In genomic region chr17:38355256-38355655, GRCh38 we compare ENCODE assay signal across 24 cellular contexts. TPM values are rescaled to one million over a fixed set of nuclear protein-coding genes. Genes with fewer than 3 reads are reported as not detected.
A peak's percentile ranks its signal among the peaks of the same experiment; 100 is the strongest.
DNase-seq lines count a peak whose midpoint lies in the region; ATAC-seq, FAIRE-seq and TF ChIP-seq lines count a peak whose summit lies in the region.
"Had no signal": no experiment of that assay in that cellular context is flagged by ENCODE, and none has a peak within 500 bp of the region (broad histone marks: within the 10 kb centered on the region; RNA-seq: fewer than 3 reads in every experiment).

No MANE protein-coding gene starts in this region.

- TF ChIP-seq RAD21 in K562 (CRISPR knock-in tag; conservative IDR thresholded peaks at IDR 0.05 in 1 of 2, IDR thresholded peaks at IDR 0.05 in 1 of 2) (no peak), neural cell (conservative IDR thresholded peaks at IDR 0.05) (no peak)

- H3K27me3 ChIP-seq in BLaER1 treated with 17β-estradiol and CSF1 and Interleukin-3, amounts not matched to agents 10 nM and 100 nM, result no peaks in the 10 kb centered on the region
- no peaks in the 10 kb centered on the region for H3K27me3 ChIP-seq in K562 (ENCODE audit: control insufficient read depth in 2 of 2, insufficient read depth in 2 of 2, low read length in 2 of 2)
- H3K27me3 ChIP-seq in neural cell (ENCODE audit: insufficient read depth, low read depth, low read length), result no peaks in the 10 kb centered on the region
- H3K27me3 ChIP-seq: testis had no signal

- no peaks in the 10 kb centered on the region for H3F3A ChIP-seq in neural cell (ENCODE audit: insufficient read depth, low read length, poor library complexity, severe bottlenecking)

- DNase-seq in K562 (ENCODE audit: extremely low read depth in 1 of 4, low spot score in 3 of 4) (no peak), erythroblast (lab: John Stamatoyannopoulos, UW) (no peak), SHP77 (lab: John Stamatoyannopoulos, UW) (no peak)
- DNase-seq: activated CD4-positive, alpha-beta T cell treated with anti-CD3 and anti-CD28 coated beads for 48 hours; activated CD8-positive, alpha-beta memory T cell treated with anti-CD3 and anti-CD28 coated beads, Interleukin-2, amount 10 ng/mL, durations not matched to agents 7 days and 5 days; activated naive CD8-positive, alpha-beta T cell treated with anti-CD3 and anti-CD28 coated beads for 36 hours; DMS153; endodermal cell; GOT3; left ventricle myocardium inferior; NCI-H510A; right cardiac atrium; SW 1271; testis had no signal

- H3K4me3 ChIP-seq in BLaER1 treated with 17β-estradiol and CSF1 and Interleukin-3, amounts not matched to agents 10 nM and 100 nM, result no peak overlapping the region
- H3K4me3 ChIP-seq in HEK293 (ENCODE audit: low read depth, low read length) (no peak overlapping the region), K562 (no peak overlapping the region), neural cell (ENCODE audit: low read length) (peak overlapping the region; percentile 99)
- H3K4me3 ChIP-seq: testis had no signal

- H3K4me2 ChIP-seq in BLaER1 treated with 17β-estradiol and CSF1 and Interleukin-3, amounts not matched to agents 10 nM and 100 nM, result peak overlapping the region in 10 of 11 experiments; percentile 74 to 98 (median 95); a peak in 14 of 22 replicates
- no peak overlapping the region for H3K4me2 ChIP-seq in K562 (ENCODE audit: insufficient read depth, low read length)
- H3K4me2 ChIP-seq in neural cell (ENCODE audit: low read length), result peak overlapping the region; percentile 81

- 90% methylated on average over 4 of the region's 4 CpGs for WGBS in K562 (ENCODE audit: insufficient coverage, low coverage, missing lambda C conversion rate)

- intact Hi-C loops in K562 (cut with micrococcal nuclease), result no loop called here

- in situ Hi-C loops in K562 (cut with MboI), result no loop called here

- ATAC-seq in K562 (no peak), GM21390 (IDR thresholded peaks at IDR 0.05; ENCODE audit: unreplicated experiment) (no peak), GM21529 (IDR thresholded peaks at IDR 0.05; ENCODE audit: unreplicated experiment) (no peak)
- ATAC-seq: activated CD8-positive, alpha-beta memory T cell treated with anti-CD3 and anti-CD28 coated beads, Interleukin-2, amount 10 ng/mL, durations not matched to agents 7 days and 5 days; right cardiac atrium had no signal

- POLR2A ChIA-PET in HEK293 (lab: Yijun Ruan, JAX) (interaction anchor here (1.6 kb wide), 1 partner anchor 10 kb away, joined by 4 read pairs; no protein-coding TSS in a partner anchor), K562 (lab: Yijun Ruan, JAX) (interaction anchor here (0.6 to 3.5 kb wide), 7 partner anchors 9 to 512 kb away, joined by 3 to 34 read pairs (median 3); no protein-coding TSS in a partner anchor)

- peaks cover 34 to 81% (median 65%) of the 10 kb centered on the region in 11 experiments; a peak in 17 of 22 replicates for H4K20me1 ChIP-seq in BLaER1 treated with 17β-estradiol and CSF1 and Interleukin-3, amounts not matched to agents 10 nM and 100 nM
- H4K20me1 ChIP-seq in K562 (replicated peaks; ENCODE audit: control insufficient read depth, insufficient read depth, low read length) (peaks cover 9% of the 10 kb centered on the region; the same call in 1 of the 2 replicates), neural cell (ENCODE audit: insufficient read depth) (peaks cover 4% of the 10 kb centered on the region)

- BruUV-seq in K562 (replicated peaks; lab: Mats Ljungman, UMichigan), result no TSS peak

- TF ChIP-seq EP300 in K562 (IDR thresholded peaks at IDR 0.05; ENCODE audit: low read length), result no peak
- no peak for TF ChIP-seq EP300 in neural cell (conservative IDR thresholded peaks at IDR 0.05; ENCODE audit: poor library complexity, severe bottlenecking)

- no peaks in the 10 kb centered on the region for H3K9me2 ChIP-seq in neural cell (ENCODE audit: insufficient read depth, low read length)

- no peak overlapping the region; a peak in 1 of 22 replicates for H3K9ac ChIP-seq in BLaER1 treated with 17β-estradiol and CSF1 and Interleukin-3, amounts not matched to agents 10 nM and 100 nM
- H3K9ac ChIP-seq in K562 (ENCODE audit: insufficient read depth in 1 of 2, low read depth in 2 of 2, low read length in 2 of 2) (no peak overlapping the region), neural cell (ENCODE audit: low read length) (peak overlapping the region; percentile 2)

- H3K4me1 ChIP-seq in BLaER1 treated with 17β-estradiol and CSF1 and Interleukin-3, amounts not matched to agents 10 nM and 100 nM, result peaks cover 21 to 54% (median 35%) of the 10 kb centered on the region in 10 experiments
- H3K4me1 ChIP-seq in HEK293 (ENCODE audit: control insufficient read depth, insufficient read depth, low read length), result peaks cover 28% of the 10 kb centered on the region
- H3K4me1 ChIP-seq in K562 (replicated peaks in 1 of 2; ENCODE audit: control insufficient read depth in 2 of 2, insufficient read depth in 2 of 2, low read length in 2 of 2), result peaks cover 21 to 22% of the 10 kb centered on the region in 2 experiments; a peak in 4 of 5 replicates

- CTCF ChIA-PET in HEK293 (lab: Yijun Ruan, JAX) (interaction anchor here (0.6 to 11.1 kb wide), 10 partner anchors 8 to 1393 kb away, joined by 3 to 324 read pairs (median 4); no protein-coding TSS in a partner anchor), K562 (lab: Yijun Ruan, JAX; ENCODE audit: low intra/inter-chr PET ratio) (interaction anchor here (0.6 kb wide), 1 partner anchor 121 kb away, joined by 4 read pairs; no protein-coding TSS in a partner anchor)

- H3K9me3 ChIP-seq in BLaER1 treated with 17β-estradiol and CSF1 and Interleukin-3, amounts not matched to agents 10 nM and 100 nM (replicated peaks in 1 of 11), result no peaks in the 10 kb centered on the region
- no peaks in the 10 kb centered on the region for H3K9me3 ChIP-seq in HEK293 (ENCODE audit: control insufficient read depth, insufficient read depth, low read depth, low read length)
- no peaks in the 10 kb centered on the region for H3K9me3 ChIP-seq in K562 (replicated peaks; ENCODE audit: control insufficient read depth, insufficient read depth, low read depth, low read length)
- H3K9me3 ChIP-seq in neural cell (ENCODE audit: low read length), result no peaks in the 10 kb centered on the region
- H3K9me3 ChIP-seq: left ventricle myocardium inferior, testis had no signal

- H3K27ac ChIP-seq in BLaER1 treated with 17β-estradiol and CSF1 and Interleukin-3, amounts not matched to agents 10 nM and 100 nM, result no peak overlapping the region
- H3K27ac ChIP-seq in HEK293 (ENCODE audit: extremely low read depth, low read depth, low read length), result no peak overlapping the region
- no peak overlapping the region for H3K27ac ChIP-seq in K562 (ENCODE audit: extremely low read depth, low read depth, low read length)
- H3K27ac ChIP-seq in neural cell (ENCODE audit: low read length), result no peak overlapping the region
- H3K27ac ChIP-seq: testis had no signal

- H2AFZ ChIP-seq in K562 (ENCODE audit: low read depth, low read length) (no peak overlapping the region), neural cell (ENCODE audit: low read depth, low read length) (no peak overlapping the region)

- TF ChIP-seq POLR2A in K562 (conservative IDR thresholded peaks at IDR 0.05) (no peak), erythroblast (IDR thresholded peaks at IDR 0.05; ENCODE audit: low read length) (no peak)

- peaks cover 25% of the 10 kb centered on the region for H3K79me2 ChIP-seq in K562 (ENCODE audit: control insufficient read depth, insufficient read depth, low read length)
- peaks cover 59% of the 10 kb centered on the region for H3K79me2 ChIP-seq in neural cell (replicated peaks; ENCODE audit: insufficient read depth, low read length)

- no peak for FAIRE-seq in K562 (lab: Jason Lieb, UNC)
- FAIRE-seq: colon, HTR-8/SVneo, TTC549 had no signal

- peaks cover 0 to 12% (median 0%) of the 10 kb centered on the region in 11 experiments; a peak in 5 of 22 replicates for H3K36me3 ChIP-seq in BLaER1 treated with 17β-estradiol and CSF1 and Interleukin-3, amounts not matched to agents 10 nM and 100 nM
- H3K36me3 ChIP-seq in HEK293 (ENCODE audit: control insufficient read depth in 2 of 2, insufficient read depth in 1 of 2, low read length in 2 of 2), result no peaks in the 10 kb centered on the region; a peak in 1 of 3 replicates
- no peaks in the 10 kb centered on the region for H3K36me3 ChIP-seq in K562 (ENCODE audit: control insufficient read depth, insufficient read depth, low read length)
- H3K36me3 ChIP-seq in neural cell (ENCODE audit: insufficient read depth, low read length), result no peaks in the 10 kb centered on the region
- H3K36me3 ChIP-seq: left ventricle myocardium inferior had no signal

- no peaks in the 10 kb centered on the region for H3K9me1 ChIP-seq in K562 (ENCODE audit: control insufficient read depth, insufficient read depth, low read length)

- TF ChIP-seq CTCF in HEK293 (tag by site-specific recombination; IDR thresholded peaks at IDR 0.05) (no peak), K562 (IDR thresholded peaks at IDR 0.05 in 2 of 3, conservative IDR thresholded peaks at IDR 0.05 in 1 of 3; ENCODE audit: insufficient read depth in 2 of 3, low read depth in 1 of 3, low read length in 3 of 3) (no peak), neural cell (IDR thresholded peaks at IDR 0.05; ENCODE audit: poor library complexity, severe bottlenecking) (no peak)

RNA-seq across cellular contexts. Expression of gene SOCS7, which starts 3.6 kb away (rescaled TPM):
- total RNA-seq in K562 (2011; cell fraction: chromatin; rRNA removed; ENCODE audit: low replicate concordance), result 23.4 and 30.0 TPM in 2 replicates
- 14.3 and 15.9 TPM in 2 replicates for total RNA-seq in K562 (2011; cell fraction: nucleolus; rRNA removed)
- 17.7 and 18.2 TPM in 2 replicates for total RNA-seq in K562 (2011; cell fraction: nucleoplasm; rRNA removed)
- 4.2 and 6.0 TPM in 2 replicates for total RNA-seq in K562 (2014; rRNA removed)
- 9.9 and 10.5 TPM in 2 replicates for total RNA-seq in K562 (2014; rRNA removed; fragmentation: Illumina TruSeq; extraction: Trizol)
- total RNA-seq in K562 (2015; rRNA removed; fragmentation: Illumina TruSeq; extraction: Trizol), result 9.5 and 10.3 TPM in 2 replicates
- total RNA-seq in K562 (2021), result 11.6 and 14.5 TPM in 2 replicates
- polyA plus RNA-seq in K562 (2011; rRNA removed), result 5.4 and 8.2 TPM in 2 replicates
- polyA plus RNA-seq in K562 (2011; cell fraction: cytosol; rRNA removed), result 5.8 and 10.3 TPM in 2 replicates
- 5.4 and 12.7 TPM in 2 replicates for polyA plus RNA-seq in K562 (2011; cell fraction: nucleus; rRNA removed)
- 12.3 and 14.8 TPM in 2 replicates for polyA plus RNA-seq in K562 (2012)
- 7.9 and 10.2 TPM in 2 replicates for polyA plus RNA-seq in K562 (2014; fragmentation: Illumina TruSeq; extraction: Trizol)
- 1 to 10 TPM in 1 of 2 experiments, under 1 TPM in 1; 0.94 to 1.3 TPM for polyA plus RNA-seq in K562 (2014; fragmentation: Nextera tagmentation; extraction: Ambion mirVana)
- 5.4 TPM in 2 replicates for polyA plus RNA-seq in K562 (2014; rRNA removed)
- polyA minus RNA-seq in K562 (2011; rRNA and poly(A)+ RNA removed), result 12.9 and 15.3 TPM in 2 replicates
- 3.1 and 8.2 TPM in 2 replicates for polyA minus RNA-seq in K562 (2011; cell fraction: cytosol; rRNA and poly(A)+ RNA removed)
- polyA minus RNA-seq in K562 (2011; cell fraction: nucleus; rRNA and poly(A)+ RNA removed), result 8.3 and 8.4 TPM in 2 replicates
- polyA plus RNA-seq in neural cell, result 23.7 and 28.6 TPM in 2 replicates
- 49.0 and 56.5 TPM in 2 replicates for polyA minus RNA-seq in neural cell

RNA-seq across cellular contexts. Expression of gene GPR179, which starts 11.5 kb away (rescaled TPM):
- 0.05 TPM in 1 of 2 replicates, not detected in the other for total RNA-seq in K562 (2011; cell fraction: chromatin; rRNA removed; ENCODE audit: low replicate concordance)
- 0.53 TPM in 1 of 2 replicates, not detected in the other for total RNA-seq in K562 (2011; cell fraction: nucleolus; rRNA removed)
- total RNA-seq in K562 (2011; cell fraction: nucleoplasm; rRNA removed), result 0.07 TPM in 1 of 2 replicates, not detected in the other
- total RNA-seq in K562 (2014; rRNA removed) (not detected in 2 replicates), K562 (2014; rRNA removed; fragmentation: Illumina TruSeq; extraction: Trizol) (not detected in 2 replicates), K562 (2015; rRNA removed; fragmentation: Illumina TruSeq; extraction: Trizol) (not detected in 2 replicates), K562 (2021) (not detected in 2 replicates)
- polyA plus RNA-seq in K562 (2011; rRNA removed) (not detected in 2 replicates), K562 (2014; fragmentation: Illumina TruSeq; extraction: Trizol) (not detected in 2 replicates), K562 (2014; fragmentation: Nextera tagmentation; extraction: Ambion mirVana) (not detected), K562 (2014; rRNA removed) (not detected in 2 replicates), neural cell (not detected in 2 replicates)
- not detected in 2 replicates for polyA plus RNA-seq in K562 (2011; cell fraction: cytosol; rRNA removed)
- polyA plus RNA-seq in K562 (2011; cell fraction: nucleus; rRNA removed), result not detected in 2 replicates
- 0.01 and 0.04 TPM in 2 replicates for polyA plus RNA-seq in K562 (2012)
- polyA minus RNA-seq in K562 (2011; rRNA and poly(A)+ RNA removed), result not detected in 2 replicates
- not detected in 2 replicates for polyA minus RNA-seq in K562 (2011; cell fraction: cytosol; rRNA and poly(A)+ RNA removed)
- not detected in 2 replicates for polyA minus RNA-seq in K562 (2011; cell fraction: nucleus; rRNA and poly(A)+ RNA removed)
- polyA minus RNA-seq in neural cell, result under 0.01 and 0.12 TPM in 2 replicates
- total RNA-seq: endodermal cell, osteoblast had no signal
- polyA plus RNA-seq: fibroblast of lung had no signal

RNA-seq across cellular contexts. Expression of gene MRPL45, which starts 58.3 kb away (rescaled TPM):
- total RNA-seq in K562 (2011; cell fraction: chromatin; rRNA removed; ENCODE audit: low replicate concordance), result 16.8 and 20.5 TPM in 2 replicates
- total RNA-seq in K562 (2011; cell fraction: nucleolus; rRNA removed), result 16.2 and 17.8 TPM in 2 replicates
- 19.4 and 25.2 TPM in 2 replicates for total RNA-seq in K562 (2011; cell fraction: nucleoplasm; rRNA removed)
- total RNA-seq in K562 (2014; rRNA removed) (64.5 and 66.1 TPM in 2 replicates), K562 (2014; rRNA removed; fragmentation: Illumina TruSeq; extraction: Trizol) (55.2 and 61.1 TPM in 2 replicates), K562 (2015; rRNA removed; fragmentation: Illumina TruSeq; extraction: Trizol) (45.5 and 48.4 TPM in 2 replicates), K562 (2021) (62.8 and 64.4 TPM in 2 replicates)
- polyA plus RNA-seq in K562 (2011; rRNA removed) (83.6 and 120 TPM in 2 replicates), K562 (2014; fragmentation: Illumina TruSeq; extraction: Trizol) (99.3 and 107 TPM in 2 replicates), K562 (2014; fragmentation: Nextera tagmentation; extraction: Ambion mirVana) (100 to 1,000 TPM; 209 to 228 TPM), K562 (2014; rRNA removed) (76.8 and 78.1 TPM in 2 replicates), neural cell (27.5 and 31.7 TPM in 2 replicates)
- 61.6 and 70.5 TPM in 2 replicates for polyA plus RNA-seq in K562 (2011; cell fraction: cytosol; rRNA removed)
- 24.5 and 28.4 TPM in 2 replicates for polyA plus RNA-seq in K562 (2011; cell fraction: nucleus; rRNA removed)
- polyA plus RNA-seq in K562 (2012), result 54.3 and 82.3 TPM in 2 replicates
- 83.4 and 106 TPM in 2 replicates for polyA minus RNA-seq in K562 (2011; rRNA and poly(A)+ RNA removed)
- 23.3 and 35.5 TPM in 2 replicates for polyA minus RNA-seq in K562 (2011; cell fraction: cytosol; rRNA and poly(A)+ RNA removed)
- 4.7 and 8.6 TPM in 2 replicates for polyA minus RNA-seq in K562 (2011; cell fraction: nucleus; rRNA and poly(A)+ RNA removed)
- 23.1 and 26.4 TPM in 2 replicates for polyA minus RNA-seq in neural cell
